ENCODE assay signal across 24 cellular contexts in genomic region chr2:215941726-215942125, GRCh38.
"Had no signal": no experiment of that assay in that cellular context is flagged by ENCODE, and none has a peak within 500 bp of the region (broad histone marks: within the 10 kb centered on the region; RNA-seq: fewer than 3 reads in every experiment).

No MANE protein-coding gene starts in this region.

- H3K27ac ChIP-seq: HL-60, KMS-11, RWPE1 had no signal

- ATAC-seq: Panc1, PC-3, T-cell had no signal

- DNase-seq: Kasumi-1, MV-4-11, NCI-H1048, NCI-H1105, NCI-H1417, NCI-H1436 treated with DMSO at 0.1 percent for 48 hours, NCI-H1694, NCI-H187 treated with DMSO at 0.1 percent for 48 hours, NCI-H2029 treated with DMSO at 0.1 percent for 48 hours, NCI-H2171 treated with DMSO at 0.1 percent for 48 hours, NCI-H2227 treated with DMSO at 0.1 percent for 48 hours, NCI-H526 treated with DMSO at 0.1 percent for 48 hours, NCI-H774, PC-3, SHP77, SK-N-SH, SW 1271, T-cell had no signal

- H3K9ac ChIP-seq: KMS-11, SK-N-SH had no signal

- H3K4me2 ChIP-seq: KMS-11, SK-N-SH had no signal

- H3K9me3 ChIP-seq: SK-N-SH had no signal

- H3K4me3 ChIP-seq: K562 had no signal

- FAIRE-seq: HTR-8/SVneo, K562 had no signal
